Comparison of ENCODE assay signal across 10 cellular contexts in genomic region chr20:25223179-25223661, GRCh38. TPM values are rescaled to one million over a fixed set of nuclear protein-coding genes. Genes with fewer than 3 reads are reported as not detected.
DNase-seq lines count a peak whose midpoint lies in the region; FAIRE-seq and TF ChIP-seq lines count a peak whose summit lies in the region.
"Had no signal": no experiment of that assay in that cellular context is flagged by ENCODE, and none has a peak within 500 bp of the region (broad histone marks: within the 10 kb centered on the region; RNA-seq: fewer than 3 reads in every experiment).

No MANE protein-coding gene starts in this region.

- DNase-seq in stimulated activated naive CD4-positive, alpha-beta T cell treated with Interleukin-2 at 50 U/mL for 16 hours (lab: John Stamatoyannopoulos, UW), result peak; percentile 30
- no peak for DNase-seq in stimulated activated naive CD4-positive, alpha-beta T cell (lab: John Stamatoyannopoulos, UW)
- peak; percentile 37 for DNase-seq in UCSD-AML1 (lab: John Stamatoyannopoulos, UW; ENCODE audit: unreplicated experiment)
- peak; percentile 88 to 97 for DNase-seq in fibroblast of lung (ENCODE audit: low read depth in 2 of 2)
- peak; percentile 19 for DNase-seq in stimulated activated CD8-positive, alpha-beta memory T cell treated with anti-CD3 and anti-CD28 coated beads, Interleukin-4, amount 100 ng/mL, for 24 hours (ENCODE audit: low read depth)
- DNase-seq in DMS153 treated with DMSO at 0.1 percent for 48 hours (lab: John Stamatoyannopoulos, UW; ENCODE audit: unreplicated experiment), result no peak
- no peak for DNase-seq in frontal cortex (ENCODE audit: low spot score in 2 of 2)
- no peak for DNase-seq in DMS79 treated with DMSO at 0.1 percent for 48 hours (lab: John Stamatoyannopoulos, UW)

- no peaks in the 10 kb centered on the region for H3K9me3 ChIP-seq in fibroblast of lung (ENCODE audit: control insufficient read depth, insufficient read depth, low read depth, low read length)
- H3K9me3 ChIP-seq: suprapubic skin had no signal

- TF ChIP-seq CTCF in fibroblast of lung (conservative IDR thresholded peaks at IDR 0.05 in 1 of 2, IDR thresholded peaks at IDR 0.05 in 1 of 2; ENCODE audit: low read depth in 1 of 2, low read length in 2 of 2), result peak; percentile 10 to 16

- peaks cover 8% of the 10 kb centered on the region for H3K36me3 ChIP-seq in fibroblast of lung (ENCODE audit: control insufficient read depth, insufficient read depth, low read length)

- H4K20me1 ChIP-seq in fibroblast of lung (ENCODE audit: control insufficient read depth, extremely low read depth, insufficient read depth, low read length), result no peaks in the 10 kb centered on the region

- H3K9ac ChIP-seq in fibroblast of lung (ENCODE audit: insufficient read depth, low read length), result no peak overlapping the region

- no peaks in the 10 kb centered on the region for H3K79me2 ChIP-seq in fibroblast of lung (ENCODE audit: control insufficient read depth, insufficient read depth, low read length)

- peak overlapping the region; percentile 32 for H3K4me2 ChIP-seq in fibroblast of lung (ENCODE audit: extremely low read depth, insufficient read depth, low read length)

- H3K4me1 ChIP-seq in fibroblast of lung (ENCODE audit: control insufficient read depth, extremely low read depth, insufficient read depth, low read length), result peaks cover 26% of the 10 kb centered on the region

- H3K4me3 ChIP-seq in fibroblast of lung (replicated peaks in 1 of 4; ENCODE audit: control extremely low read depth in 1 of 4, insufficient read depth in 1 of 4, low read depth in 3 of 4, low read length in 4 of 4), result no peak overlapping the region
- H3K4me3 ChIP-seq: suprapubic skin had no signal

- FAIRE-seq in frontal cortex (lab: Jason Lieb, UNC), result no peak
- FAIRE-seq: GM18507 had no signal

- H3K27ac ChIP-seq in fibroblast of lung (ENCODE audit: insufficient read depth, low read length), result peak overlapping the region; percentile 71
- H3K27ac ChIP-seq: suprapubic skin had no signal

- H2AFZ ChIP-seq in fibroblast of lung (ENCODE audit: low read length), result no peak overlapping the region

- H3K27me3 ChIP-seq in fibroblast of lung (ENCODE audit: control insufficient read depth, insufficient read depth, low read length), result no peaks in the 10 kb centered on the region
- H3K27me3 ChIP-seq: suprapubic skin had no signal

RNA-seq across cellular contexts. Expression of gene PYGB, which starts 24.7 kb away (rescaled TPM):
- total RNA-seq in fibroblast of lung (81.7 and 89.5 TPM in 2 replicates), frontal cortex (66.0 TPM)
- polyA plus RNA-seq in fibroblast of lung, result 37.0 and 45.9 TPM in 2 replicates
- 68.9 and 88.6 TPM in 2 replicates for polyA plus RNA-seq in fibroblast of lung (2012)
- 127 and 141 TPM in 2 replicates for polyA minus RNA-seq in fibroblast of lung (ENCODE audit: low replicate concordance)

RNA-seq across cellular contexts. Expression of gene ENTPD6, which starts 27.7 kb away (rescaled TPM):
- total RNA-seq in fibroblast of lung, result 49.6 and 56.5 TPM in 2 replicates
- polyA plus RNA-seq in fibroblast of lung, result 45.7 and 59.9 TPM in 2 replicates
- polyA plus RNA-seq in fibroblast of lung (2012), result 42.7 and 61.6 TPM in 2 replicates
- 84.2 and 94.2 TPM in 2 replicates for polyA minus RNA-seq in fibroblast of lung (ENCODE audit: low replicate concordance)
- 48.5 TPM for total RNA-seq in frontal cortex

Comparison
In these comparisons a context has a peak if more than half of its experiments do, and no peak if none do; other contexts are left out.
1. DNase-seq: peak in stimulated activated naive CD4-positive, alpha-beta T cell treated with Interleukin-2 at 50 U/mL for 16 hours (single experiment), UCSD-AML1 (single experiment), fibroblast of lung (2 of 2) and stimulated activated CD8-positive, alpha-beta memory T cell treated with anti-CD3 and anti-CD28 coated beads, Interleukin-4, amount 100 ng/mL, for 24 hours (single experiment); none in stimulated activated naive CD4-positive, alpha-beta T cell (0 of 6), DMS153 treated with DMSO at 0.1 percent for 48 hours (single experiment), frontal cortex (0 of 2) and DMS79 treated with DMSO at 0.1 percent for 48 hours (single experiment).